In genomic region chr7:67414858-67415257, GRCh38 we compare ENCODE assay signal across 7 cellular contexts.
"Had no signal": no experiment of that assay in that cellular context is flagged by ENCODE, and none has a peak within 500 bp of the region (broad histone marks: within the 10 kb centered on the region; RNA-seq: fewer than 3 reads in every experiment).

No MANE protein-coding gene starts in this region.

- H3K4me3 ChIP-seq: K562 had no signal

- H3K27ac Mint-ChIP-seq: IgD-negative memory B cell had no signal

- H3K36me3 Mint-ChIP-seq: IgD-negative memory B cell had no signal

- FAIRE-seq: HTR-8/SVneo, K562 had no signal

- DNase-seq: IMR-90, KBM-7, KG1 had no signal

- ATAC-seq: K562 had no signal

- H3K4me3 Mint-ChIP-seq: IgD-negative memory B cell had no signal

- H3K27ac ChIP-seq: HL-60 had no signal

- H3K4me1 Mint-ChIP-seq: IgD-negative memory B cell had no signal
